9 cellular contexts compared by ENCODE assay signal in the genomic region with DNA sequence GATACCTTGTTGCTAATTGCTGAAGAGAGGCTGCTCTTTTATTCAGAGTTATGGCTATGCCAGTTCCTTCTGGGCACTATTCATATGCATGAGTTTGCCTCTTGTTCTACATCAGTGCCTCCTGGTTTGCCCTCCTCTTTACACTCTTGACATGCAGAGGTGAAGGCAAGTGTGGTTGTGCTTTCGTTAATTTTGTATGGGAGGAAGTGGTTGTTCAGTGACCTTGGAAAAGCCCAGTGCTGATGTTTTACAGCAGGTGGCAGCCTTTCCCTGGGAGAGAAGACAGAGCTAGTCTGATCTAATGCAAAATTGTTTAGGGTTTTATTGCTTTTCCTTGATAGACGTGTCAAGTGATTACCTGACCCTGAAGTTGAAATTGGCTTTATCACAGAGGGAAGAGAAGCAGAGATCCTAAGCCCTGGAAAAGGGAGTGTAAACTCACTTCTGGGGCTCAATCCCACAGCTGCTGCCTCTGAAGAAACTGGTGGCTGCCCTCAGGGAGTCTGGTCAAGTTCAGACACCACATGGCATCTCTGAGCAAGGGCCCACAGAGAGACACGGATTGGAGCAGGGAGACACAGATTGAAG. TPM values are rescaled to one million over a fixed set of nuclear protein-coding genes. Genes with fewer than 3 reads are reported as not detected.
A peak's percentile ranks its signal among the peaks of the same experiment; 100 is the strongest.
DNase-seq lines count a peak whose midpoint lies in the region; ATAC-seq and TF ChIP-seq lines count a peak whose summit lies in the region.
"Had no signal": no experiment of that assay in that cellular context is flagged by ENCODE, and none has a peak within 500 bp of the region (broad histone marks: within the 10 kb centered on the region; RNA-seq: fewer than 3 reads in every experiment).

No MANE protein-coding gene starts in this region.

- H3K36me3 ChIP-seq in hepatocyte (replicated peaks; ENCODE audit: insufficient read depth, low read depth) (no peaks in the 10 kb centered on the region), spleen (no peaks in the 10 kb centered on the region)
- H3K36me3 ChIP-seq: BLaER1 had no signal

- H3K4me3 Mint-ChIP-seq in T-helper 2 cell treated with Interferon-gamma antibody and Interleukin-4, amounts not matched to agents 5 μg/mL and 100 μg/mL, for 36 hours: no peak overlapping the region

- H3K4me1 Mint-ChIP-seq in T-helper 2 cell treated with Interferon-gamma antibody and Interleukin-4, amounts not matched to agents 5 μg/mL and 100 μg/mL, for 36 hours (ENCODE audit: low read depth): peaks cover 25% of the 10 kb centered on the region

- peak overlapping the region; percentile 9 for H3K27ac Mint-ChIP-seq in T-helper 2 cell treated with Interferon-gamma antibody and Interleukin-4, amounts not matched to agents 5 μg/mL and 100 μg/mL, for 36 hours

- H3K9me2 ChIP-seq in hepatocyte (replicated peaks; ENCODE audit: insufficient read depth): no peaks in the 10 kb centered on the region

- no peaks in the 10 kb centered on the region for H3K79me2 ChIP-seq in hepatocyte

- ATAC-seq in HG02870 (IDR thresholded peaks at IDR 0.05; ENCODE audit: unreplicated experiment): peak; percentile 72

- no peaks in the 10 kb centered on the region for H3K9me3 ChIP-seq in hepatocyte (ENCODE audit: low read depth)
- no peaks in the 10 kb centered on the region for H3K9me3 ChIP-seq in spleen
- H3K9me3 ChIP-seq: BLaER1 had no signal

- no peak overlapping the region for H2AFZ ChIP-seq in hepatocyte

- H3K4me3 ChIP-seq in hepatocyte (no peak overlapping the region), spleen (no peak overlapping the region)
- H3K4me3 ChIP-seq: BLaER1 had no signal

- no peaks in the 10 kb centered on the region for H3K4me1 ChIP-seq in hepatocyte (ENCODE audit: insufficient read depth)
- peaks cover 8 to 32% (median 19%) of the 10 kb centered on the region in 6 donors for H3K4me1 ChIP-seq in spleen

- DNase-seq in NCI-H524 (lab: John Stamatoyannopoulos, UW) (peak; percentile 13 to 57), NCI-H524 treated with DMSO at 0.1 percent for 48 hours (lab: John Stamatoyannopoulos, UW) (no peak), NCI-H1694 treated with DMSO at 0.1 percent for 48 hours (lab: John Stamatoyannopoulos, UW) (peak; percentile 66), anterior cingulate cortex (lab: John Stamatoyannopoulos, UW) (peak in 52 of 58 donors; percentile 2 to 82 (median 42)), hepatocyte (ENCODE audit: low spot score) (peak; percentile 78), spleen (peak; percentile 78)
- peak; percentile 66 for DNase-seq in T-helper 2 cell treated with Interferon-gamma antibody and Interleukin-4, amounts not matched to agents 5 μg/mL and 100 μg/mL, for 36 hours (ENCODE audit: low spot score)

- H3K9me3 Mint-ChIP-seq in T-helper 2 cell treated with Interferon-gamma antibody and Interleukin-4, amounts not matched to agents 5 μg/mL and 100 μg/mL, for 36 hours: no peaks in the 10 kb centered on the region

- no peaks in the 10 kb centered on the region for H3K27me3 ChIP-seq in hepatocyte
- H3K27me3 ChIP-seq in spleen (replicated peaks in 1 of 7): no peaks in the 10 kb centered on the region
- H3K27me3 ChIP-seq: BLaER1 had no signal

- TF ChIP-seq CTCF in hepatocyte (IDR thresholded peaks at IDR 0.05; ENCODE audit: poor library complexity) (peak; percentile 92), spleen (IDR thresholded peaks at IDR 0.05 in 8 of 11, conservative IDR thresholded peaks at IDR 0.05 in 3 of 11) (peak; percentile 70 to 96 (median 88))

- H3K4me2 ChIP-seq in hepatocyte: no peak overlapping the region
- H3K4me2 ChIP-seq: BLaER1 had no signal

- no peaks in the 10 kb centered on the region for H3K36me3 Mint-ChIP-seq in T-helper 2 cell treated with Interferon-gamma antibody and Interleukin-4, amounts not matched to agents 5 μg/mL and 100 μg/mL, for 36 hours (ENCODE audit: low read depth)

- H3K27ac ChIP-seq in hepatocyte (no peak overlapping the region), spleen (peak overlapping the region in 1 of 8 donors; percentile 26)
- H3K27ac ChIP-seq: BLaER1 had no signal

- H3K27me3 Mint-ChIP-seq in T-helper 2 cell treated with Interferon-gamma antibody and Interleukin-4, amounts not matched to agents 5 μg/mL and 100 μg/mL, for 36 hours (ENCODE audit: low read depth): peaks cover 3% of the 10 kb centered on the region

- intact Hi-C loops in spleen (cut with DNase I; ENCODE audit: low total_unique reads): loop anchor here (2.0 to 5.0 kb wide), 3 partner anchors 93 to 438 kb away; a partner anchor contains a TSS

- no peaks in the 10 kb centered on the region for H4K20me1 ChIP-seq in hepatocyte (ENCODE audit: insufficient read depth, poor library complexity, severe bottlenecking)
- H4K20me1 ChIP-seq: BLaER1 had no signal

- WGBS in hepatocyte (ENCODE audit: low lambda C conversion rate, missing lambda C conversion rate): 11% methylated on average over 3 of the region's 3 CpGs
- 6 to 18% (median 8%) methylated on average over 3 of the region's 3 CpGs for WGBS in spleen, 5 donors

- TF ChIP-seq POLR2A in spleen (IDR thresholded peaks at IDR 0.05): no peak

RNA-seq across cellular contexts. Expression of a gene that starts 30.5 kb away (rescaled TPM):
- total RNA-seq in hepatocyte (36.2 and 40.5 TPM in 2 replicates), spleen (10 to 100 TPM; 20.2 to 31.3 (median 26.1) TPM)
- polyA plus RNA-seq in hepatocyte (14.5 and 17.4 TPM in 2 replicates), spleen (10 to 100 TPM in 2 of 3 donors, 1 to 10 TPM in 1; 9.2 to 13.7 (median 11.6) TPM)
